Comparison of ENCODE assay signal across 15 cellular contexts in the genomic region with DNA sequence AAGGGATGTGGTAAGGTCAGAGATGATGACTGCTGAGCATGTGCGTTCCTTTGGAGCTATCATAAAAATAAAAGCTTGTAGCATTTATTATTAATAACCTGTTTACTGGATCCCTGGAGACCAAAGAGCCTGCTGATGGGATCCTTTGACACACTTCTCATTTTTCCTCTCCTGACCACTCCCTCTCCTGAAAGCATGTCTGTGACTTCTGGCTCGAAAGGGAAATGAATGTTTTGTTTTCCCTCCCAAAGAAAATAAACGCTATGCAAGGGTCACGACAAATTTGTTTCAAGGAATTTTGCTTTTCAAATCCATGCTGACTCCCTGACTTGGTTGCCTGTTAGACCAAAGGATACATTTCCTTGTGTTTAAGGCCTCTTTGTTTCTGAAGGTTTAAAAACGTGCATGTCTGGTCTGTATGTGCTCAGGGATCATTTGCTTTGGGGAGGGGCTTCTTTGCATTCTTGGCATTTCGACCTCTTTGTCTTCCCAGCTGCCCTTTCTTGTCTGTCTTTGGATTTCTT.
DNase-seq lines count a peak whose midpoint lies in the region; ATAC-seq and TF ChIP-seq lines count a peak whose summit lies in the region.
"Had no signal": no experiment of that assay in that cellular context is flagged by ENCODE, and none has a peak within 500 bp of the region (broad histone marks: within the 10 kb centered on the region; RNA-seq: fewer than 3 reads in every experiment).

No MANE protein-coding gene starts in this region.

- H3K27me3 ChIP-seq in iPS DF 6.9 (ENCODE audit: control insufficient read depth, insufficient read depth, low read length) (no peaks in the 10 kb centered on the region), tibial nerve (no peaks in the 10 kb centered on the region)
- H3K27me3 ChIP-seq: esophagus muscularis mucosa had no signal

- TF ChIP-seq CTCF in cardiac fibroblast (IDR thresholded peaks at IDR 0.05; ENCODE audit: low read depth, low read length) (no peak), progenitor cell of endocrine pancreas (IDR thresholded peaks at IDR 0.05; ENCODE audit: unreplicated experiment) (no peak), tibial nerve (IDR thresholded peaks at IDR 0.05) (no peak)

- H3K9me3 ChIP-seq in iPS DF 6.9 (ENCODE audit: control insufficient read depth, insufficient read depth, low read length) (no peaks in the 10 kb centered on the region), tibial nerve (no peaks in the 10 kb centered on the region)
- H3K9me3 ChIP-seq: esophagus muscularis mucosa had no signal

- no peaks in the 10 kb centered on the region for H3K27me3 Mint-ChIP-seq in progenitor cell of endocrine pancreas
- H3K27me3 Mint-ChIP-seq: activated CD4-positive, alpha-beta memory T cell treated with anti-CD3 and anti-CD28 coated beads, Interleukin-2, amount 10 ng/mL, durations not matched to agents 7 days and 5 days had no signal

- ATAC-seq in HG02885 (IDR thresholded peaks at IDR 0.05; ENCODE audit: poor library complexity, unreplicated experiment) = no peak
- no peak for ATAC-seq in HG03439 (IDR thresholded peaks at IDR 0.05; ENCODE audit: unreplicated experiment)

- no peak overlapping the region for H3K4me3 Mint-ChIP-seq in progenitor cell of endocrine pancreas (ENCODE audit: low read depth)
- H3K4me3 Mint-ChIP-seq: activated CD4-positive, alpha-beta memory T cell treated with anti-CD3 and anti-CD28 coated beads, Interleukin-2, amount 10 ng/mL, durations not matched to agents 7 days and 5 days had no signal

- H3K4me1 ChIP-seq in iPS DF 6.9 (ENCODE audit: control insufficient read depth, insufficient read depth, low read length) (no peaks in the 10 kb centered on the region), tibial nerve (peaks cover 0 to 21% (median 0%) of the 10 kb centered on the region in 4 donors)

- no peak for TF ChIP-seq POLR2A in tibial nerve (IDR thresholded peaks at IDR 0.05)

- H3K36me3 ChIP-seq in iPS DF 6.9 (ENCODE audit: control insufficient read depth, insufficient read depth, low read length) = no peaks in the 10 kb centered on the region
- H3K36me3 ChIP-seq in tibial nerve = no peaks in the 10 kb centered on the region
- H3K36me3 ChIP-seq: esophagus muscularis mucosa had no signal

- H3K27ac Mint-ChIP-seq in progenitor cell of endocrine pancreas = peak overlapping the region; percentile 85
- H3K27ac Mint-ChIP-seq: activated CD4-positive, alpha-beta memory T cell treated with anti-CD3 and anti-CD28 coated beads, Interleukin-2, amount 10 ng/mL, durations not matched to agents 7 days and 5 days had no signal

- H3K4me3 ChIP-seq in cardiac fibroblast (replicated peaks in 1 of 2; ENCODE audit: low read depth in 2 of 2, low read length in 2 of 2) (no peak overlapping the region), iPS DF 6.9 (ENCODE audit: low read length) (no peak overlapping the region), tibial nerve (no peak overlapping the region)
- H3K4me3 ChIP-seq: esophagus muscularis mucosa had no signal

- H3K4me1 Mint-ChIP-seq in progenitor cell of endocrine pancreas (ENCODE audit: low read depth) = peaks cover 12% of the 10 kb centered on the region
- H3K4me1 Mint-ChIP-seq: activated CD4-positive, alpha-beta memory T cell treated with anti-CD3 and anti-CD28 coated beads, Interleukin-2, amount 10 ng/mL, durations not matched to agents 7 days and 5 days had no signal

- no peaks in the 10 kb centered on the region for H3K36me3 Mint-ChIP-seq in progenitor cell of endocrine pancreas (ENCODE audit: insufficient read depth)

- WGBS in iPS DF 6.9 (ENCODE audit: insufficient coverage, insufficient read length) = no CpG with 5 or more reads among the region's 6 CpGs
- WGBS in tibial nerve, 2 donors = 13 to 22% methylated on average over 6 of the region's 6 CpGs

- no peak overlapping the region for H3K27ac ChIP-seq in iPS DF 6.9 (ENCODE audit: low read length)
- no peak overlapping the region for H3K27ac ChIP-seq in tibial nerve
- H3K27ac ChIP-seq: esophagus muscularis mucosa had no signal

- peak in 1 of 2 donors; percentile 20 for TF ChIP-seq EP300 in tibial nerve (IDR thresholded peaks at IDR 0.05)

- no peaks in the 10 kb centered on the region for H3K9me3 Mint-ChIP-seq in progenitor cell of endocrine pancreas (ENCODE audit: low read depth)
- H3K9me3 Mint-ChIP-seq: activated CD4-positive, alpha-beta memory T cell treated with anti-CD3 and anti-CD28 coated beads, Interleukin-2, amount 10 ng/mL, durations not matched to agents 7 days and 5 days had no signal

- DNase-seq in HCEC 1CT (peak; percentile 24), cardiac fibroblast (ENCODE audit: low read depth in 2 of 2) (peak; percentile 3 to 8), iPS DF 6.9 (ENCODE audit: low read depth, low spot score) (peak; percentile 37), progenitor cell of endocrine pancreas (ENCODE audit: low spot score, unreplicated experiment) (no peak), tibial nerve (ENCODE audit: low spot score in 2 of 2) (no peak)
- no peak for DNase-seq in effector CD8-positive, alpha-beta T cell (lab: John Stamatoyannopoulos, UW)
- DNase-seq: activated CD4-positive, alpha-beta memory T cell treated with anti-CD3 and anti-CD28 coated beads, Interleukin-2, amount 10 ng/mL, durations not matched to agents 7 days and 5 days; central memory CD4-positive, alpha-beta T cell; DND-41; NCI-H748 treated with DMSO at 0.1 percent for 48 hours; stimulated activated CD4-positive, alpha-beta T cell treated with anti-CD3 and anti-CD28 coated beads, Interleukin-4, amount 100 ng/mL, for 1 hour; stimulated activated naive CD4-positive, alpha-beta T cell had no signal

Comparison
In these comparisons a context has a peak if more than half of its experiments do, and no peak if none do; other contexts are left out.
1. DNase-seq: peak in HCEC 1CT (single experiment), cardiac fibroblast (2 of 2) and iPS DF 6.9 (single experiment); none in progenitor cell of endocrine pancreas (single experiment), tibial nerve (0 of 2) and effector CD8-positive, alpha-beta T cell (single experiment).